10 cellular contexts compared by ENCODE assay signal in genomic region chr10:69845574-69846251, GRCh38. TPM values are rescaled to one million over a fixed set of nuclear protein-coding genes. Genes with fewer than 3 reads are reported as not detected.
A peak's percentile ranks its signal among the peaks of the same experiment; 100 is the strongest.
DNase-seq lines count a peak whose midpoint lies in the region; ATAC-seq and TF ChIP-seq lines count a peak whose summit lies in the region.
"Had no signal": no experiment of that assay in that cellular context is flagged by ENCODE, and none has a peak within 500 bp of the region (broad histone marks: within the 10 kb centered on the region; RNA-seq: fewer than 3 reads in every experiment).

No MANE protein-coding gene starts in this region.

- H3K27ac Mint-ChIP-seq in GM23338, result no peak overlapping the region; the same call in 1 of the 2 replicates

- intact Hi-C loops in heart right ventricle (cut with DNase I), result no loop called here

- H3K36me3 ChIP-seq in GM23338 (ENCODE audit: insufficient read depth) (no peaks in the 10 kb centered on the region), heart right ventricle (no peaks in the 10 kb centered on the region), skeletal muscle satellite cell (ENCODE audit: insufficient read depth, low read length) (no peaks in the 10 kb centered on the region)

- H3K9me3 ChIP-seq in heart right ventricle (no peaks in the 10 kb centered on the region), skeletal muscle satellite cell (replicated peaks; ENCODE audit: low read length) (no peaks in the 10 kb centered on the region)

- no peak overlapping the region; the same call in 2 of the 3 replicates for H3K4me3 Mint-ChIP-seq in GM23338
- H3K4me3 Mint-ChIP-seq: IgD-negative memory B cell had no signal

- ATAC-seq in GM23338 (no peak), heart right ventricle (peak; percentile 66 to 96 (median 90)), HG02840 (IDR thresholded peaks at IDR 0.05; ENCODE audit: low FRiP score, unreplicated experiment) (no peak), GM18505 (IDR thresholded peaks at IDR 0.05; ENCODE audit: unreplicated experiment) (no peak), HG03571 (IDR thresholded peaks at IDR 0.05; ENCODE audit: unreplicated experiment) (no peak)
- ATAC-seq: Panc1 had no signal

- TF ChIP-seq CTCF in GM23338 (conservative IDR thresholded peaks at IDR 0.05; ENCODE audit: low read depth in 2 of 2) (no peak), VCaP (conservative IDR thresholded peaks at IDR 0.05) (no peak), heart right ventricle (IDR thresholded peaks at IDR 0.05) (no peak)

- no peaks in the 10 kb centered on the region for H3K9me2 ChIP-seq in GM23338 (ENCODE audit: insufficient read depth)

- H3K27ac ChIP-seq in GM23338 (ENCODE audit: low read depth), result no peak overlapping the region
- H3K27ac ChIP-seq in VCaP, result peak overlapping the region; percentile 75
- H3K27ac ChIP-seq in heart right ventricle, result peak overlapping the region in 1 of 10 donors; percentile 29

- WGBS in heart right ventricle, 2 donors, result 21% methylated on average over 6 of the region's 6 CpGs

- H3K4me1 ChIP-seq in GM23338 (ENCODE audit: insufficient read depth), result peaks cover 60% of the 10 kb centered on the region
- peaks cover 0 to 16% (median 8%) of the 10 kb centered on the region in 9 donors for H3K4me1 ChIP-seq in heart right ventricle
- peaks cover 16% of the 10 kb centered on the region for H3K4me1 ChIP-seq in skeletal muscle satellite cell (ENCODE audit: control insufficient read depth, insufficient read depth, low read length)

- H3K4me3 ChIP-seq in GM23338 (no peak overlapping the region), heart right ventricle (no peak overlapping the region), skeletal muscle satellite cell (ENCODE audit: low read length) (no peak overlapping the region)

- H2AFZ ChIP-seq in GM23338, result 0 out of 2 replicates have a peak overlapping the region, but pooled peaks have one; percentile 23

- H3K36me3 Mint-ChIP-seq in GM23338 (ENCODE audit: low read depth), result no peaks in the 10 kb centered on the region; the same call in 2 of the 3 replicates
- H3K36me3 Mint-ChIP-seq: IgD-negative memory B cell had no signal

- H3F3A ChIP-seq in GM23338 (replicated peaks; ENCODE audit: low read depth), result no peaks in the 10 kb centered on the region

- H3K27me3 ChIP-seq in GM23338 (ENCODE audit: insufficient read depth), result no peaks in the 10 kb centered on the region
- H3K27me3 ChIP-seq in heart right ventricle, result peaks cover 0 to 13% (median 0%) of the 10 kb centered on the region in 7 donors
- H3K27me3 ChIP-seq in skeletal muscle satellite cell (ENCODE audit: control insufficient read depth, insufficient read depth, low read length), result no peaks in the 10 kb centered on the region

- H3K9ac ChIP-seq in skeletal muscle satellite cell (ENCODE audit: low read depth, low read length), result peak overlapping the region; percentile 38

- peaks cover 74% of the 10 kb centered on the region for H3K4me1 Mint-ChIP-seq in GM23338
- H3K4me1 Mint-ChIP-seq: IgD-negative memory B cell had no signal

- H3K9me3 Mint-ChIP-seq in GM23338, result no peaks in the 10 kb centered on the region

- H3K4me2 ChIP-seq in GM23338, result peak overlapping the region; percentile 70
- H3K4me2 ChIP-seq in skeletal muscle satellite cell (ENCODE audit: low read length), result peak overlapping the region; percentile 57

- TF ChIP-seq POLR2A in GM18505 (IDR thresholded peaks at IDR 0.05; ENCODE audit: borderline replicate concordance, extremely low read depth, insufficient read depth, insufficient read length), result no peak

- no peaks in the 10 kb centered on the region for H3K79me2 ChIP-seq in GM23338 (replicated peaks; ENCODE audit: insufficient read depth)

- H3K27me3 Mint-ChIP-seq in GM23338 (ENCODE audit: insufficient read depth, low read depth, poor library complexity), result peaks cover 11% of the 10 kb centered on the region

- DNase-seq in GM23338 (ENCODE audit: low spot score) (no peak), heart right ventricle (peak; percentile 49 to 61), GF-D8 (lab: John Stamatoyannopoulos, UW) (no peak)

- H4K20me1 ChIP-seq in GM23338 (replicated peaks; ENCODE audit: insufficient read depth), result no peaks in the 10 kb centered on the region

TF ChIP-seq in GM23338, 12 proteins besides CTCF, POLR2A, EP300 and RAD21:
- no peak for TF ChIP-seq ZNF331 (CRISPR knock-in tag; IDR thresholded peaks at IDR 0.05; ENCODE audit: low read depth)
- TF ChIP-seq ZNF462 (CRISPR knock-in tag; IDR thresholded peaks at IDR 0.05), result no peak
- TF ChIP-seq EZH2phosphoT487 (IDR thresholded peaks at IDR 0.05; ENCODE audit: unreplicated experiment), result no peak
- TF ChIP-seq JUNB (IDR thresholded peaks at IDR 0.05; ENCODE audit: unreplicated experiment), result no peak
- no peak for TF ChIP-seq POLR2AphosphoS5 (IDR thresholded peaks at IDR 0.05; ENCODE audit: low read depth)

RNA-seq across cellular contexts. Expression of gene COL13A1, which starts 44.0 kb away (rescaled TPM):
- total RNA-seq in GM23338 (2014; rRNA removed; shearing (Covaris generic)), result 7.1 and 8.6 TPM in 2 replicates
- 5.1 and 5.2 TPM in 2 replicates for polyA plus RNA-seq in GM23338 (2016; fragmentation: Nextera tagmentation; extraction: Ambion mirVana)
- 1 to 10 TPM in 9 of 10 donors, under 1 TPM in 1; 0.70 to 6.8 (median 2.9) TPM for total RNA-seq in heart right ventricle
- 1 to 10 TPM; 2.1 to 2.5 TPM for polyA plus RNA-seq in heart right ventricle
- 0.25 and 1.7 TPM in 2 replicates for total RNA-seq in skeletal muscle satellite cell (2012; rRNA removed)
- polyA plus RNA-seq: IgD-negative memory B cell had no signal

Comparison
In these comparisons a context has a peak if more than half of its experiments do, and no peak if none do; other contexts are left out.
1. ATAC-seq: peak in heart right ventricle (8 of 8); none in GM23338 (single experiment), HG02840 (single experiment), GM18505 (single experiment) and HG03571 (single experiment).
2. DNase-seq: peak in heart right ventricle (2 of 2); none in GM23338 (single experiment) and GF-D8 (single experiment).